14 cellular contexts compared by ENCODE assay signal in genomic region chr1:109625601-109626560, GRCh38. TPM values are rescaled to one million over a fixed set of nuclear protein-coding genes. Genes with fewer than 3 reads are reported as not detected.
A peak's percentile ranks its signal among the peaks of the same experiment; 100 is the strongest.
DNase-seq lines count a peak whose midpoint lies in the region; ATAC-seq and TF ChIP-seq lines count a peak whose summit lies in the region.
"Had no signal": no experiment of that assay in that cellular context is flagged by ENCODE, and none has a peak within 500 bp of the region (broad histone marks: within the 10 kb centered on the region; RNA-seq: fewer than 3 reads in every experiment).

No MANE protein-coding gene starts in this region.

- peaks cover 30% of the 10 kb centered on the region for H3K4me1 Mint-ChIP-seq in T-helper 2 cell treated with Interferon-gamma antibody and Interleukin-4, amounts not matched to agents 5 μg/mL and 100 μg/mL, for 36 hours (ENCODE audit: low read depth)
- peaks cover 31% of the 10 kb centered on the region for H3K4me1 Mint-ChIP-seq in GM23338
- peaks cover 30% of the 10 kb centered on the region for H3K4me1 Mint-ChIP-seq in activated T-helper 2 cell treated with anti-CD3 and anti-CD28 coated beads, Interferon-gamma antibody, Interleukin-2, Interleukin-4, amounts not matched to agents 10 μg/mL and 5 μg/mL and 100 μg/mL, durations not matched to agents 14 hours and 24 hours and 36 hours (ENCODE audit: low read depth)
- peaks cover 31 to 49% (median 39%) of the 10 kb centered on the region in 7 donors for H3K4me1 Mint-ChIP-seq in naive thymus-derived CD4-positive, alpha-beta T cell

- H3K36me3 Mint-ChIP-seq in T-helper 2 cell treated with Interferon-gamma antibody and Interleukin-4, amounts not matched to agents 5 μg/mL and 100 μg/mL, for 36 hours (ENCODE audit: low read depth) = peaks cover 31% of the 10 kb centered on the region
- peaks cover 23% of the 10 kb centered on the region for H3K36me3 Mint-ChIP-seq in GM23338 (ENCODE audit: low read depth)
- H3K36me3 Mint-ChIP-seq in activated T-helper 2 cell treated with anti-CD3 and anti-CD28 coated beads, Interferon-gamma antibody, Interleukin-2, Interleukin-4, amounts not matched to agents 10 μg/mL and 5 μg/mL and 100 μg/mL, durations not matched to agents 14 hours and 24 hours and 36 hours (ENCODE audit: low read depth) = peaks cover 38% of the 10 kb centered on the region
- peaks cover 0 to 19% (median 0%) of the 10 kb centered on the region in 5 donors for H3K36me3 Mint-ChIP-seq in naive thymus-derived CD4-positive, alpha-beta T cell

- H4K20me1 ChIP-seq in GM23338 (replicated peaks; ENCODE audit: insufficient read depth) (peaks cover 4% of the 10 kb centered on the region; the same call in 1 of the 2 replicates), MM.1S (ENCODE audit: insufficient read depth, low read length) (no peaks in the 10 kb centered on the region)

- H3K4me1 ChIP-seq in GM23338 (ENCODE audit: insufficient read depth) (peaks cover 7% of the 10 kb centered on the region; the same call in 1 of the 2 replicates), ascending aorta (peaks cover 15 to 30% of the 10 kb centered on the region in 2 donors), MM.1S (ENCODE audit: low read length) (no peaks in the 10 kb centered on the region)
- H3K4me1 ChIP-seq in naive thymus-derived CD4-positive, alpha-beta T cell (ENCODE audit: control insufficient read depth in 2 of 2, insufficient read depth in 2 of 2, low read length in 2 of 2) = peaks cover 14 to 36% of the 10 kb centered on the region in 2 donors

- H3K27me3 ChIP-seq in GM23338 (ENCODE audit: insufficient read depth) = no peaks in the 10 kb centered on the region
- no peaks in the 10 kb centered on the region for H3K27me3 ChIP-seq in naive thymus-derived CD4-positive, alpha-beta T cell (ENCODE audit: control insufficient read depth in 2 of 2, insufficient read depth in 2 of 2, low read length in 2 of 2)
- no peaks in the 10 kb centered on the region for H3K27me3 ChIP-seq in ascending aorta
- H3K27me3 ChIP-seq in MM.1S (replicated peaks; ENCODE audit: insufficient read depth, low read length) = no peaks in the 10 kb centered on the region
- H3K27me3 ChIP-seq: neural progenitor cell, Peyer's patch, uterus had no signal

- no peak overlapping the region for H3K4me2 ChIP-seq in GM23338
- no peak overlapping the region for H3K4me2 ChIP-seq in MM.1S (ENCODE audit: low read depth, low read length)
- H3K4me2 ChIP-seq: A549, neural progenitor cell had no signal

- TF ChIP-seq CTCF in GM23338 (conservative IDR thresholded peaks at IDR 0.05; ENCODE audit: low read depth in 2 of 2) (no peak; a peak in 1 of 4 replicates), ascending aorta (IDR thresholded peaks at IDR 0.05) (no peak), MM.1S (IDR thresholded peaks at IDR 0.05; ENCODE audit: low read length) (no peak)

- H3K27ac ChIP-seq in GM23338 (ENCODE audit: low read depth) (no peak overlapping the region), ascending aorta (no peak overlapping the region), MM.1S (ENCODE audit: low read length) (no peak overlapping the region)
- H3K27ac ChIP-seq in naive thymus-derived CD4-positive, alpha-beta T cell (ENCODE audit: low read depth, low read length) = no peak overlapping the region
- H3K27ac ChIP-seq: A549, neural progenitor cell, uterus had no signal

- H2AFZ ChIP-seq in GM23338 = no peak overlapping the region
- H2AFZ ChIP-seq in MM.1S (ENCODE audit: low read length) = no peak overlapping the region
- H2AFZ ChIP-seq: neural progenitor cell had no signal

- H3K36me3 ChIP-seq in GM23338 (ENCODE audit: insufficient read depth) (no peaks in the 10 kb centered on the region), ascending aorta (peaks cover 40 to 41% of the 10 kb centered on the region in 2 donors), MM.1S (replicated peaks; ENCODE audit: insufficient read depth, low read length) (no peaks in the 10 kb centered on the region)
- peaks cover 11 to 56% (median 16%) of the 10 kb centered on the region in 3 experiments for H3K36me3 ChIP-seq in naive thymus-derived CD4-positive, alpha-beta T cell (ENCODE audit: control insufficient read depth in 2 of 3, insufficient read depth in 3 of 3, low read length in 3 of 3)
- H3K36me3 ChIP-seq: neural progenitor cell, uterus had no signal

- H3K9me3 Mint-ChIP-seq in T-helper 2 cell treated with Interferon-gamma antibody and Interleukin-4, amounts not matched to agents 5 μg/mL and 100 μg/mL, for 36 hours = no peaks in the 10 kb centered on the region
- no peaks in the 10 kb centered on the region for H3K9me3 Mint-ChIP-seq in GM23338
- no peaks in the 10 kb centered on the region for H3K9me3 Mint-ChIP-seq in activated T-helper 2 cell treated with anti-CD3 and anti-CD28 coated beads, Interferon-gamma antibody, Interleukin-2, Interleukin-4, amounts not matched to agents 10 μg/mL and 5 μg/mL and 100 μg/mL, durations not matched to agents 14 hours and 24 hours and 36 hours
- H3K9me3 Mint-ChIP-seq in naive thymus-derived CD4-positive, alpha-beta T cell = no peaks in the 10 kb centered on the region
- H3K9me3 Mint-ChIP-seq: neural progenitor cell had no signal

- H3K27ac Mint-ChIP-seq in T-helper 2 cell treated with Interferon-gamma antibody and Interleukin-4, amounts not matched to agents 5 μg/mL and 100 μg/mL, for 36 hours = peak overlapping the region; percentile 31
- H3K27ac Mint-ChIP-seq in GM23338 = peak overlapping the region; percentile 86
- peak overlapping the region; percentile 33 for H3K27ac Mint-ChIP-seq in activated T-helper 2 cell treated with anti-CD3 and anti-CD28 coated beads, Interferon-gamma antibody, Interleukin-2, Interleukin-4, amounts not matched to agents 10 μg/mL and 5 μg/mL and 100 μg/mL, durations not matched to agents 14 hours and 24 hours and 36 hours
- peak overlapping the region in 8 of 9 donors; percentile 46 to 93 (median 66) for H3K27ac Mint-ChIP-seq in naive thymus-derived CD4-positive, alpha-beta T cell
- H3K27ac Mint-ChIP-seq: neural progenitor cell had no signal

- POLR2A ChIA-PET in naive thymus-derived CD4-positive, alpha-beta T cell (lab: Charles Lee) = interaction anchor here (0.8 to 1.8 kb wide), 3 partner anchors 11 to 81 kb away, joined by 3 to 8 read pairs (median 3); partner anchors contain the start of gene GNAI3

- H3K9me3 ChIP-seq in naive thymus-derived CD4-positive, alpha-beta T cell (ENCODE audit: control insufficient read depth in 2 of 3, low read length in 3 of 3) = no peaks in the 10 kb centered on the region
- H3K9me3 ChIP-seq in ascending aorta (no peaks in the 10 kb centered on the region), MM.1S (replicated peaks; ENCODE audit: insufficient read depth, low read length) (no peaks in the 10 kb centered on the region)
- H3K9me3 ChIP-seq: A549, Peyer's patch, uterus had no signal

- CTCF ChIA-PET in naive thymus-derived CD4-positive, alpha-beta T cell (lab: Charles Lee) = interaction anchor here (1.3 to 1.7 kb wide), 2 partner anchors 14 to 135 kb away, joined by 3 to 7 read pairs; no protein-coding TSS in a partner anchor

- H3K79me2 ChIP-seq in GM23338 (replicated peaks; ENCODE audit: insufficient read depth) (peaks cover 29% of the 10 kb centered on the region), MM.1S (ENCODE audit: low read length) (peaks cover 23% of the 10 kb centered on the region)

- H3K4me3 Mint-ChIP-seq in T-helper 2 cell treated with Interferon-gamma antibody and Interleukin-4, amounts not matched to agents 5 μg/mL and 100 μg/mL, for 36 hours = no peak overlapping the region
- H3K4me3 Mint-ChIP-seq in GM23338 = no peak overlapping the region
- no peak overlapping the region for H3K4me3 Mint-ChIP-seq in activated T-helper 2 cell treated with anti-CD3 and anti-CD28 coated beads, Interferon-gamma antibody, Interleukin-2, Interleukin-4, amounts not matched to agents 10 μg/mL and 5 μg/mL and 100 μg/mL, durations not matched to agents 14 hours and 24 hours and 36 hours (ENCODE audit: low read depth)
- peak overlapping the region in 2 of 10 donors; percentile 18 to 45 for H3K4me3 Mint-ChIP-seq in naive thymus-derived CD4-positive, alpha-beta T cell
- H3K4me3 Mint-ChIP-seq: neural progenitor cell had no signal

- no peaks in the 10 kb centered on the region for H3K9me2 ChIP-seq in GM23338 (ENCODE audit: insufficient read depth)
- H3K9me2 ChIP-seq in MM.1S (replicated peaks; ENCODE audit: insufficient read depth, low read length) = no peaks in the 10 kb centered on the region

- H3K4me3 ChIP-seq in GM23338 (no peak overlapping the region), ascending aorta (no peak overlapping the region), MM.1S (ENCODE audit: low read length) (no peak overlapping the region)
- H3K4me3 ChIP-seq in naive thymus-derived CD4-positive, alpha-beta T cell (ENCODE audit: low read length) = no peak overlapping the region
- H3K4me3 ChIP-seq: A549, neural progenitor cell, Peyer's patch, uterus had no signal

- H3F3A ChIP-seq in GM23338 (replicated peaks; ENCODE audit: low read depth) (no peaks in the 10 kb centered on the region), MM.1S (ENCODE audit: insufficient read depth, low read length) (no peaks in the 10 kb centered on the region)

- intact Hi-C loops in activated T-helper 2 cell treated with anti-CD3 and anti-CD28 coated beads, Interferon-gamma antibody, Interleukin-2, Interleukin-4, amounts not matched to agents 10 μg/mL and 5 μg/mL and 100 μg/mL, durations not matched to agents 14 hours and 24 hours and 36 hours (cut with micrococcal nuclease) = no loop called here
- intact Hi-C loops in naive thymus-derived CD4-positive, alpha-beta T cell (cut with micrococcal nuclease) = no loop called here
- intact Hi-C loops in ascending aorta (cut with DNase I) = no loop called here

- peak; percentile 14; the same call in 2 of the 3 replicates for ATAC-seq in GM23338
- no peak for ATAC-seq in naive thymus-derived CD4-positive, alpha-beta T cell
- ATAC-seq: A549 had no signal

- H3K9ac ChIP-seq in MM.1S (ENCODE audit: low read length) = no peak overlapping the region
- H3K9ac ChIP-seq: neural progenitor cell had no signal

- DNase-seq in T-helper 2 cell treated with Interferon-gamma antibody and Interleukin-4, amounts not matched to agents 5 μg/mL and 100 μg/mL, for 36 hours (ENCODE audit: low spot score) = no peak
- DNase-seq in T-helper 2 cell (no peak), GM23338 (ENCODE audit: low spot score) (no peak), ascending aorta (ENCODE audit: low spot score in 2 of 2) (no peak), MM.1S (no peak)
- DNase-seq in activated T-helper 2 cell treated with anti-CD3 and anti-CD28 coated beads, Interferon-gamma antibody, Interleukin-2, Interleukin-4, amounts not matched to agents 10 μg/mL and 5 μg/mL and 100 μg/mL, durations not matched to agents 14 hours and 24 hours and 36 hours (ENCODE audit: low spot score) = no peak
- no peak for DNase-seq in naive thymus-derived CD4-positive, alpha-beta T cell
- no peak for DNase-seq in stimulated activated CD8-positive, alpha-beta memory T cell treated with anti-CD3 and anti-CD28 coated beads, Interleukin-4, amount 100 ng/mL, for 48 hours
- DNase-seq: NCI-H446 treated with DMSO at 0.1 percent for 48 hours, Peyer's patch, uterus had no signal

- no peaks in the 10 kb centered on the region for H3K27me3 Mint-ChIP-seq in T-helper 2 cell treated with Interferon-gamma antibody and Interleukin-4, amounts not matched to agents 5 μg/mL and 100 μg/mL, for 36 hours (ENCODE audit: low read depth)
- H3K27me3 Mint-ChIP-seq in GM23338 (ENCODE audit: insufficient read depth, low read depth, poor library complexity) = peaks cover 7% of the 10 kb centered on the region
- no peaks in the 10 kb centered on the region for H3K27me3 Mint-ChIP-seq in activated T-helper 2 cell treated with anti-CD3 and anti-CD28 coated beads, Interferon-gamma antibody, Interleukin-2, Interleukin-4, amounts not matched to agents 10 μg/mL and 5 μg/mL and 100 μg/mL, durations not matched to agents 14 hours and 24 hours and 36 hours (ENCODE audit: low read depth)
- H3K27me3 Mint-ChIP-seq in naive thymus-derived CD4-positive, alpha-beta T cell = no peaks in the 10 kb centered on the region

RNA-seq across cellular contexts. Expression of gene AMPD2, which starts 6.2 kb away (rescaled TPM):
- 58.6 and 62.1 TPM in 2 replicates for total RNA-seq in GM23338 (2014; rRNA removed; shearing (Covaris generic))
- polyA plus RNA-seq in GM23338 (2016; fragmentation: Nextera tagmentation; extraction: Ambion mirVana) = 23.1 and 24.5 TPM in 2 replicates
- 77.5 and 78.4 TPM in 2 replicates for total RNA-seq in activated T-helper 2 cell treated with anti-CD3 and anti-CD28 coated beads, Interferon-gamma antibody, Interleukin-2, Interleukin-4, amounts not matched to agents 10 μg/mL and 5 μg/mL and 100 μg/mL, durations not matched to agents 14 hours and 24 hours and 36 hours
- 100 to 1,000 TPM in 3 of 5 experiments, 10 to 100 TPM in 2; 82.8 to 403 (median 119) TPM for total RNA-seq in naive thymus-derived CD4-positive, alpha-beta T cell
- 10 to 100 TPM; 26.2 to 51.7 TPM for polyA plus RNA-seq in naive thymus-derived CD4-positive, alpha-beta T cell
- 74.2 TPM for total RNA-seq in ascending aorta

RNA-seq across cellular contexts. Expression of gene GNAT2, which starts 6.5 kb away (rescaled TPM):
- 0.21 TPM in 1 of 2 replicates, not detected in the other for total RNA-seq in GM23338 (2014; rRNA removed; shearing (Covaris generic))
- not detected in 2 replicates for polyA plus RNA-seq in GM23338 (2016; fragmentation: Nextera tagmentation; extraction: Ambion mirVana)
- total RNA-seq in activated T-helper 2 cell treated with anti-CD3 and anti-CD28 coated beads, Interferon-gamma antibody, Interleukin-2, Interleukin-4, amounts not matched to agents 10 μg/mL and 5 μg/mL and 100 μg/mL, durations not matched to agents 14 hours and 24 hours and 36 hours = 0.18 TPM in 1 of 2 replicates, not detected in the other
- under 1 TPM in 1 of 5 experiments, not detected in 4; 0.39 TPM for total RNA-seq in naive thymus-derived CD4-positive, alpha-beta T cell
- polyA plus RNA-seq in naive thymus-derived CD4-positive, alpha-beta T cell = not detected
- total RNA-seq in ascending aorta = not detected
- total RNA-seq: Peyer's patch; T-helper 2 cell treated with Interferon-gamma antibody and Interleukin-4, amounts not matched to agents 100 ng/mL and 5 ng/mL, for 36 hours; uterus had no signal

RNA-seq across cellular contexts. Expression of gene GSTM4, which starts 30.0 kb away (rescaled TPM):
- total RNA-seq in GM23338 (2014; rRNA removed; shearing (Covaris generic)) = 8.6 and 12.8 TPM in 2 replicates
- polyA plus RNA-seq in GM23338 (2016; fragmentation: Nextera tagmentation; extraction: Ambion mirVana) = 12.9 and 17.3 TPM in 2 replicates
- 13.6 and 13.9 TPM in 2 replicates for total RNA-seq in activated T-helper 2 cell treated with anti-CD3 and anti-CD28 coated beads, Interferon-gamma antibody, Interleukin-2, Interleukin-4, amounts not matched to agents 10 μg/mL and 5 μg/mL and 100 μg/mL, durations not matched to agents 14 hours and 24 hours and 36 hours
- 10 to 100 TPM; 14.2 to 28.4 (median 16.1) TPM for total RNA-seq in naive thymus-derived CD4-positive, alpha-beta T cell
- 10 to 100 TPM in 1 of 2 donors, 1 to 10 TPM in 1; 3.1 to 15.0 TPM for polyA plus RNA-seq in naive thymus-derived CD4-positive, alpha-beta T cell
- 27.8 TPM for total RNA-seq in ascending aorta

RNA-seq across cellular contexts. Expression of gene GSTM2, which starts 42.0 kb away (rescaled TPM):
- 8.9 and 20.3 TPM in 2 replicates for total RNA-seq in GM23338 (2014; rRNA removed; shearing (Covaris generic))
- 12.1 and 16.0 TPM in 2 replicates for polyA plus RNA-seq in GM23338 (2016; fragmentation: Nextera tagmentation; extraction: Ambion mirVana)
- 30.1 and 32.3 TPM in 2 replicates for total RNA-seq in activated T-helper 2 cell treated with anti-CD3 and anti-CD28 coated beads, Interferon-gamma antibody, Interleukin-2, Interleukin-4, amounts not matched to agents 10 μg/mL and 5 μg/mL and 100 μg/mL, durations not matched to agents 14 hours and 24 hours and 36 hours
- total RNA-seq in naive thymus-derived CD4-positive, alpha-beta T cell = 100 to 1,000 TPM in 3 of 5 experiments, 10 to 100 TPM in 2; 52.2 to 201 (median 109) TPM
- polyA plus RNA-seq in naive thymus-derived CD4-positive, alpha-beta T cell = 10 to 100 TPM; 64.6 to 72.2 TPM
- total RNA-seq in ascending aorta = 20.3 TPM

Comparison
In these comparisons a context has a peak if more than half of its experiments do, and no peak if none do; other contexts are left out.
1. H3K27ac Mint-ChIP-seq: peak in every context shown above with its lines; median percentile 86 in GM23338; 66 in naive thymus-derived CD4-positive, alpha-beta T cell; 33 in activated T-helper 2 cell treated with anti-CD3 and anti-CD28 coated beads, Interferon-gamma antibody, Interleukin-2, Interleukin-4, amounts not matched to agents 10 μg/mL and 5 μg/mL and 100 μg/mL, durations not matched to agents 14 hours and 24 hours and 36 hours; 31 in T-helper 2 cell treated with Interferon-gamma antibody and Interleukin-4, amounts not matched to agents 5 μg/mL and 100 μg/mL, for 36 hours.